In the genomic region with DNA sequence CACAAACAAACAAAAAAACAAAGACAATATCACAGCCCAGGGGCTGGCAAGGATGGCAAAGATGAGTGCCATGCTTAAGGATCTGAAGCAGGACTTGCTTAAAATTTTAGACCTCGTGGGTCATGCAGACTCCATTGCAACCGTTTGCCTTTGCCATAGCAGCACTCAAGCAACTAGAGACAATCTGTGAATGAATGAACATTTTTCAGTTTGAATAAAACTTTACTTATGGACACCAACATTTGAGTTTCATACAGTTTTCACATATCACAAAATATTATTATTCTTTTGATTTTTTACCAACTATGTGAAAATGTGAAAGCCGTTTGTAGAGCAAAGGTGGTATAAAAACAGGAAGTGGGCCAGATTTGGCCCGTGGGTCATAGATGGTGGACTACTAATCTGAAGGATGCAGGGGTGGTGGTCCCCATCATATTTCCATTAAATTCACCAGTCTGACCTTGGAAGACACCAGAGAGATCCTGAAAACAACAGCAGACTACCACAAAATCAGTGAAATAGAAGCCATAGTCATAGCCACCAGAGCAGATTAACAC, we compare ENCODE assay signal across 23 cellular contexts. TPM values are rescaled to one million over a fixed set of nuclear protein-coding genes. Genes with fewer than 3 reads are reported as not detected.
"Had no signal": no experiment of that assay in that cellular context is flagged by ENCODE, and none has a peak within 500 bp of the region (broad histone marks: within the 10 kb centered on the region; RNA-seq: fewer than 3 reads in every experiment).

No MANE protein-coding gene starts in this region.

- H3K9me3 ChIP-seq: breast epithelium had no signal

- ATAC-seq: activated CD4-positive, alpha-beta T cell treated with anti-CD3 and anti-CD28 coated beads for 36 hours; activated naive CD4-positive, alpha-beta T cell treated with anti-CD3 and anti-CD28 coated beads, Interleukin-2, amount 50 U/mL, for 72 hours; T-helper 17 cell had no signal

- H3K27ac ChIP-seq: breast epithelium, coronary artery, PC-9, VCaP had no signal

- DNase-seq: activated CD4-positive, alpha-beta T cell treated with anti-CD3 and anti-CD28 coated beads for 36 hours; activated CD4-positive, CD25-positive, alpha-beta regulatory T cell; activated T-cell treated with anti-CD3 and anti-CD28 coated beads for 4 hours; activated T-cell treated with anti-CD3 and anti-CD28 coated beads, Interleukin-2, amount 50 U/mL, for 48 hours; aorta; caudate nucleus; Kasumi-1; KBM-7; NCI-H1105 treated with DMSO at 0.1 percent for 48 hours; NCI-H146; NCI-H187 treated with DMSO at 0.1 percent for 48 hours; NCI-H2081 treated with DMSO at 0.1 percent for 48 hours; NCI-H446; NCI-H524; PC-9; SHP77 treated with DMSO at 0.1 percent for 48 hours; T-helper 17 cell had no signal

- H3K27ac Mint-ChIP-seq: activated CD4-positive, alpha-beta T cell treated with anti-CD3 and anti-CD28 coated beads for 36 hours; T-helper 17 cell had no signal

- H3K27me3 Mint-ChIP-seq: T-helper 17 cell had no signal

- H3K4me3 Mint-ChIP-seq: activated CD4-positive, alpha-beta T cell treated with anti-CD3 and anti-CD28 coated beads for 36 hours; T-helper 17 cell had no signal

RNA-seq across cellular contexts. Expression of a gene that starts 18.3 kb away (rescaled TPM):
- total RNA-seq: chondrocyte, PC-9, SK-MEL-5 had no signal
